12 cellular contexts compared by ENCODE assay signal in genomic region chr7:101411477-101411954, GRCh38. TPM values are rescaled to one million over a fixed set of nuclear protein-coding genes. Genes with fewer than 3 reads are reported as not detected.
A peak's percentile ranks its signal among the peaks of the same experiment; 100 is the strongest.
DNase-seq lines count a peak whose midpoint lies in the region; ATAC-seq and TF ChIP-seq lines count a peak whose summit lies in the region.
"Had no signal": no experiment of that assay in that cellular context is flagged by ENCODE, and none has a peak within 500 bp of the region (broad histone marks: within the 10 kb centered on the region; RNA-seq: fewer than 3 reads in every experiment).

No MANE protein-coding gene starts in this region.

- intact Hi-C loops in Panc1 (cut with micrococcal nuclease; ENCODE audit: unreplicated experiment), result loop anchor here (10.0 kb wide), 1 partner anchor 47 kb away; the partner anchor contains the start of gene COL26A1

- peaks cover 16% of the 10 kb centered on the region for H3K9me3 Mint-ChIP-seq in glutamatergic neuron (ENCODE audit: unreplicated experiment)
- peaks cover 5% of the 10 kb centered on the region for H3K9me3 Mint-ChIP-seq in stimulated activated memory B cell treated with anti-CD40 and anti-IgM and Interleukin-4, amounts not matched to agents 10 μg/mL and 1 μg/mL and 100 μg/mL, for 72 hours
- H3K9me3 Mint-ChIP-seq in T-helper 2 cell treated with Interferon-gamma antibody and Interleukin-4, amounts not matched to agents 5 μg/mL and 100 μg/mL, for 36 hours, result peaks cover 17% of the 10 kb centered on the region

- peak; percentile 9 for DNase-seq in NCI-H1092 treated with DMSO at 0.1 percent for 48 hours (lab: John Stamatoyannopoulos, UW)
- no peak for DNase-seq in NCI-H1092 (lab: John Stamatoyannopoulos, UW)
- no peak for DNase-seq in Panc1 (ENCODE audit: low read depth, low spot score)
- no peak for DNase-seq in glutamatergic neuron
- no peak for DNase-seq in activated gamma-delta T cell (lab: John Stamatoyannopoulos, UW)
- DNase-seq in T-helper 2 cell treated with Interferon-gamma antibody and Interleukin-4, amounts not matched to agents 5 μg/mL and 100 μg/mL, for 36 hours (ENCODE audit: low spot score), result no peak
- DNase-seq: DMS153 had no signal

- H3K4me1 Mint-ChIP-seq in glutamatergic neuron (ENCODE audit: low read depth, unreplicated experiment), result peaks cover 6% of the 10 kb centered on the region
- peaks cover 14% of the 10 kb centered on the region for H3K4me1 Mint-ChIP-seq in stimulated activated memory B cell treated with anti-CD40 and anti-IgM and Interleukin-4, amounts not matched to agents 10 μg/mL and 1 μg/mL and 100 μg/mL, for 72 hours
- peaks cover 7% of the 10 kb centered on the region for H3K4me1 Mint-ChIP-seq in T-helper 2 cell treated with Interferon-gamma antibody and Interleukin-4, amounts not matched to agents 5 μg/mL and 100 μg/mL, for 36 hours (ENCODE audit: low read depth)

- no TSS peak for BruUV-seq in Panc1 (replicated peaks; lab: Mats Ljungman, UMichigan)

- POLR2A ChIA-PET in Panc1 (lab: Charles Lee), result interaction anchor here (0.6 kb wide), 1 partner anchor 103 kb away, joined by 3 read pairs; no protein-coding TSS in a partner anchor

- H3K27me3 ChIP-seq in Panc1 (ENCODE audit: control insufficient read depth, insufficient read depth, low read length), result no peaks in the 10 kb centered on the region

- no peak overlapping the region for H3K4me3 ChIP-seq in Panc1 (ENCODE audit: low read depth in 2 of 2, low read length in 2 of 2)

- H3K4me3 Mint-ChIP-seq in glutamatergic neuron (ENCODE audit: unreplicated experiment), result peak overlapping the region; percentile 34
- no peak overlapping the region for H3K4me3 Mint-ChIP-seq in stimulated activated memory B cell treated with anti-CD40 and anti-IgM and Interleukin-4, amounts not matched to agents 10 μg/mL and 1 μg/mL and 100 μg/mL, for 72 hours
- H3K4me3 Mint-ChIP-seq in T-helper 2 cell treated with Interferon-gamma antibody and Interleukin-4, amounts not matched to agents 5 μg/mL and 100 μg/mL, for 36 hours, result no peak overlapping the region
- H3K4me3 Mint-ChIP-seq: activated T-cell treated with anti-CD3 and anti-CD28 coated beads, Interleukin-2, amount 50 U/mL, for 24 hours; nephron had no signal

- no peaks in the 10 kb centered on the region for H3K9me3 ChIP-seq in Panc1 (ENCODE audit: control insufficient read depth, insufficient read depth, low read depth, low read length)

- peak; percentile 31 for ATAC-seq in Panc1
- peak; percentile 85 for ATAC-seq in stimulated activated memory B cell treated with anti-CD40 and anti-IgM and Interleukin-4, amounts not matched to agents 10 μg/mL and 1 μg/mL and 100 μg/mL, for 72 hours
- ATAC-seq in GM18505 (IDR thresholded peaks at IDR 0.05; ENCODE audit: unreplicated experiment), result no peak

- peak overlapping the region; percentile 52 for H3K27ac Mint-ChIP-seq in glutamatergic neuron (ENCODE audit: unreplicated experiment)
- peak overlapping the region; percentile 12 for H3K27ac Mint-ChIP-seq in stimulated activated memory B cell treated with anti-CD40 and anti-IgM and Interleukin-4, amounts not matched to agents 10 μg/mL and 1 μg/mL and 100 μg/mL, for 72 hours
- no peak overlapping the region for H3K27ac Mint-ChIP-seq in T-helper 2 cell treated with Interferon-gamma antibody and Interleukin-4, amounts not matched to agents 5 μg/mL and 100 μg/mL, for 36 hours
- H3K27ac Mint-ChIP-seq: activated T-cell treated with anti-CD3 and anti-CD28 coated beads, Interleukin-2, amount 50 U/mL, for 24 hours had no signal

- in situ Hi-C loops in Panc1 (cut with HindIII; ENCODE audit: low pct_unique_long_range_greater_than_20kb, low sequenced_read_pairs), result no loop called here

- peak overlapping the region; percentile 70 for H3K27ac ChIP-seq in Panc1 (ENCODE audit: low read length)

- CTCF ChIA-PET in Panc1 (lab: Charles Lee), result interaction anchor here (0.6 to 1.3 kb wide), 5 partner anchors 12 to 82 kb away, joined by 3 to 9 read pairs (median 3); no protein-coding TSS in a partner anchor

- peaks cover 6% of the 10 kb centered on the region; the same call in 1 of the 2 replicates for H3K4me1 ChIP-seq in Panc1 (ENCODE audit: control insufficient read depth, insufficient read depth, low read length)

- H3K36me3 ChIP-seq in Panc1 (ENCODE audit: control insufficient read depth, insufficient read depth, low read length), result no peaks in the 10 kb centered on the region

- peaks cover 8% of the 10 kb centered on the region for H3K27me3 Mint-ChIP-seq in glutamatergic neuron (ENCODE audit: unreplicated experiment)
- peaks cover 55% of the 10 kb centered on the region for H3K27me3 Mint-ChIP-seq in stimulated activated memory B cell treated with anti-CD40 and anti-IgM and Interleukin-4, amounts not matched to agents 10 μg/mL and 1 μg/mL and 100 μg/mL, for 72 hours
- H3K27me3 Mint-ChIP-seq in T-helper 2 cell treated with Interferon-gamma antibody and Interleukin-4, amounts not matched to agents 5 μg/mL and 100 μg/mL, for 36 hours (ENCODE audit: low read depth), result peaks cover 3% of the 10 kb centered on the region

- TF ChIP-seq POLR2A in GM18505 (IDR thresholded peaks at IDR 0.05; ENCODE audit: borderline replicate concordance, extremely low read depth, insufficient read depth, insufficient read length), result no peak

- H3K36me3 Mint-ChIP-seq in glutamatergic neuron (ENCODE audit: unreplicated experiment), result peaks cover 25% of the 10 kb centered on the region
- H3K36me3 Mint-ChIP-seq in stimulated activated memory B cell treated with anti-CD40 and anti-IgM and Interleukin-4, amounts not matched to agents 10 μg/mL and 1 μg/mL and 100 μg/mL, for 72 hours, result no peaks in the 10 kb centered on the region
- H3K36me3 Mint-ChIP-seq in T-helper 2 cell treated with Interferon-gamma antibody and Interleukin-4, amounts not matched to agents 5 μg/mL and 100 μg/mL, for 36 hours (ENCODE audit: low read depth), result no peaks in the 10 kb centered on the region

- no peak; the same call in 1 of the 2 replicates for TF ChIP-seq CTCF in Panc1 (IDR thresholded peaks at IDR 0.05)
- peak; percentile 44 for TF ChIP-seq CTCF in glutamatergic neuron (IDR thresholded peaks at IDR 0.05; ENCODE audit: partially characterized antibody, unreplicated experiment)

RNA-seq across cellular contexts. Expression of gene COL26A1, which starts 48.8 kb away (rescaled TPM):
- total RNA-seq in Panc1 (2021; ENCODE audit: unreplicated experiment) (25.8 TPM), glutamatergic neuron (ENCODE audit: unreplicated experiment) (66.2 TPM)
- 36.4 TPM for polyA plus RNA-seq in Panc1 (2012; ENCODE audit: insufficient read length)
- total RNA-seq: epithelial cell of proximal tubule had no signal
